In genomic region chr15:73889725-73890124, GRCh38 we compare ENCODE assay signal across 21 cellular contexts. TPM values are rescaled to one million over a fixed set of nuclear protein-coding genes. Genes with fewer than 3 reads are reported as not detected.
DNase-seq lines count a peak whose midpoint lies in the region; ATAC-seq and TF ChIP-seq lines count a peak whose summit lies in the region.
"Had no signal": no experiment of that assay in that cellular context is flagged by ENCODE, and none has a peak within 500 bp of the region (broad histone marks: within the 10 kb centered on the region; RNA-seq: fewer than 3 reads in every experiment).

No MANE protein-coding gene starts in this region.

- no peak overlapping the region for H3K9ac ChIP-seq in neural progenitor cell
- no peak overlapping the region for H3K9ac ChIP-seq in mesenchymal stem cell (ENCODE audit: low read length)

- H3K4me2 ChIP-seq in neural progenitor cell (no peak overlapping the region), mesenchymal stem cell (ENCODE audit: low read length, poor library complexity, severe bottlenecking) (no peak overlapping the region)

- H3K27me3 Mint-ChIP-seq in neural progenitor cell (ENCODE audit: insufficient read depth, low read depth) = peaks cover 2% of the 10 kb centered on the region
- H3K27me3 Mint-ChIP-seq in T-helper 2 cell treated with Interferon-gamma antibody and Interleukin-4, amounts not matched to agents 5 μg/mL and 100 μg/mL, for 36 hours (ENCODE audit: low read depth) = peaks cover 11% of the 10 kb centered on the region

- H3K79me1 ChIP-seq in mesenchymal stem cell (replicated peaks; ENCODE audit: low read length, poor library complexity, severe bottlenecking) = no peaks in the 10 kb centered on the region

- H4K91ac ChIP-seq in mesenchymal stem cell (ENCODE audit: low read length) = no peak overlapping the region

- H3K23ac ChIP-seq in mesenchymal stem cell (ENCODE audit: low read length in 2 of 2) = no peak overlapping the region

- H3K27ac ChIP-seq in heart left ventricle (no peak overlapping the region), RWPE2 (ENCODE audit: poor library complexity, severe bottlenecking) (no peak overlapping the region), neural progenitor cell (no peak overlapping the region), mesenchymal stem cell (ENCODE audit: low read length, poor library complexity, severe bottlenecking) (no peak overlapping the region)

- peak overlapping the region; percentile 33 for H3K27ac Mint-ChIP-seq in neural progenitor cell
- H3K27ac Mint-ChIP-seq in T-helper 2 cell treated with Interferon-gamma antibody and Interleukin-4, amounts not matched to agents 5 μg/mL and 100 μg/mL, for 36 hours = no peak overlapping the region

- no peaks in the 10 kb centered on the region for H3K36me3 Mint-ChIP-seq in neural progenitor cell
- H3K36me3 Mint-ChIP-seq in T-helper 2 cell treated with Interferon-gamma antibody and Interleukin-4, amounts not matched to agents 5 μg/mL and 100 μg/mL, for 36 hours (ENCODE audit: low read depth) = no peaks in the 10 kb centered on the region

- TF ChIP-seq POLR2A in heart left ventricle (IDR thresholded peaks at IDR 0.05) = no peak

- H3K27me3 ChIP-seq in heart left ventricle = no peaks in the 10 kb centered on the region
- H3K27me3 ChIP-seq in RWPE2 (ENCODE audit: insufficient read depth, poor library complexity, severe bottlenecking) = peaks cover 9% of the 10 kb centered on the region
- H3K27me3 ChIP-seq in neural progenitor cell = no peaks in the 10 kb centered on the region
- H3K27me3 ChIP-seq in mesenchymal stem cell (ENCODE audit: control insufficient read depth in 1 of 2, insufficient read depth in 1 of 2, low read length in 2 of 2) = peaks cover 56 to 58% of the 10 kb centered on the region in 2 experiments

- H3K4me3 ChIP-seq in heart left ventricle (no peak overlapping the region), RWPE2 (ENCODE audit: severe bottlenecking) (no peak overlapping the region), neural progenitor cell (no peak overlapping the region), mesenchymal stem cell (ENCODE audit: insufficient read depth in 1 of 2, low read depth in 1 of 2, low read length in 2 of 2) (no peak overlapping the region)
- H3K4me3 ChIP-seq: HAP-1 had no signal

- peaks cover 7% of the 10 kb centered on the region for H3K9me3 Mint-ChIP-seq in neural progenitor cell
- no peaks in the 10 kb centered on the region for H3K9me3 Mint-ChIP-seq in T-helper 2 cell treated with Interferon-gamma antibody and Interleukin-4, amounts not matched to agents 5 μg/mL and 100 μg/mL, for 36 hours
- H3K9me3 Mint-ChIP-seq: CD4-positive, alpha-beta memory T cell had no signal

- H2AFZ ChIP-seq in neural progenitor cell (replicated peaks) = no peak overlapping the region
- no peak overlapping the region for H2AFZ ChIP-seq in mesenchymal stem cell (ENCODE audit: low read depth, low read length)

- H3K4me1 ChIP-seq in heart left ventricle (peaks cover 0 to 3% (median 0%) of the 10 kb centered on the region in 12 donors), RWPE2 (ENCODE audit: insufficient read depth, poor library complexity, severe bottlenecking) (no peaks in the 10 kb centered on the region), neural progenitor cell (no peaks in the 10 kb centered on the region), mesenchymal stem cell (ENCODE audit: control insufficient read depth, insufficient read depth, low read depth, low read length) (no peaks in the 10 kb centered on the region)
- H3K4me1 ChIP-seq: HAP-1 had no signal

- peaks cover 0 to 5% (median 0%) of the 10 kb centered on the region in 12 donors for H3K9me3 ChIP-seq in heart left ventricle
- H3K9me3 ChIP-seq in RWPE2 (ENCODE audit: severe bottlenecking) = no peaks in the 10 kb centered on the region
- H3K9me3 ChIP-seq in neural progenitor cell (ENCODE audit: low read depth) = no peaks in the 10 kb centered on the region
- H3K9me3 ChIP-seq in mesenchymal stem cell (ENCODE audit: control insufficient read depth, low read length) = no peaks in the 10 kb centered on the region

- 40 to 89% (median 66%) methylated on average over 1 of the region's 1 CpG for whole genome bisulfite sequencing in heart left ventricle, 4 donors
- WGBS in mesenchymal stem cell = 50% methylated on average over 1 of the region's 1 CpG

- no peak overlapping the region for H4K8ac ChIP-seq in mesenchymal stem cell (ENCODE audit: low read length)

- H2BK15ac ChIP-seq in mesenchymal stem cell (ENCODE audit: low read depth, poor library complexity, severe bottlenecking) = no peak overlapping the region

- H3K4me3 Mint-ChIP-seq in neural progenitor cell = peak overlapping the region; percentile 19
- H3K4me3 Mint-ChIP-seq in T-helper 2 cell treated with Interferon-gamma antibody and Interleukin-4, amounts not matched to agents 5 μg/mL and 100 μg/mL, for 36 hours = no peak overlapping the region
- H3K4me3 Mint-ChIP-seq: CD4-positive, alpha-beta memory T cell had no signal

- H3K4me1 Mint-ChIP-seq in neural progenitor cell = peaks cover 8% of the 10 kb centered on the region
- no peaks in the 10 kb centered on the region for H3K4me1 Mint-ChIP-seq in T-helper 2 cell treated with Interferon-gamma antibody and Interleukin-4, amounts not matched to agents 5 μg/mL and 100 μg/mL, for 36 hours (ENCODE audit: low read depth)
- H3K4me1 Mint-ChIP-seq: CD4-positive, alpha-beta memory T cell had no signal

- H2BK12ac ChIP-seq in mesenchymal stem cell (ENCODE audit: low read length in 2 of 2) = no peak overlapping the region

- H3K36me3 ChIP-seq in heart left ventricle (no peaks in the 10 kb centered on the region), RWPE2 (ENCODE audit: low read depth) (no peaks in the 10 kb centered on the region), neural progenitor cell (no peaks in the 10 kb centered on the region), mesenchymal stem cell (ENCODE audit: control insufficient read depth in 1 of 2, insufficient read depth in 2 of 2, low read depth in 1 of 2, low read length in 2 of 2) (no peaks in the 10 kb centered on the region)
- H3K36me3 ChIP-seq: HAP-1 had no signal

- no peak overlapping the region for H3K14ac ChIP-seq in mesenchymal stem cell (ENCODE audit: low read length in 2 of 2)

- intact Hi-C loops in cardiac septum (cut with DNase I) = no loop called here
- intact Hi-C loops in heart left ventricle (cut with DNase I) = loop anchor here in 2 of 10 donors (10.0 kb wide), 2 partner anchors 65 to 75 kb away; no protein-coding TSS in a partner anchor

- TF ChIP-seq CTCF in heart left ventricle (IDR thresholded peaks at IDR 0.05) = no peak
- TF ChIP-seq CTCF in RWPE2 (IDR thresholded peaks at IDR 0.05; ENCODE audit: poor library complexity, severe bottlenecking) = no peak
- TF ChIP-seq CTCF in neural progenitor cell (IDR thresholded peaks at IDR 0.05) = no peak

- H2BK5ac ChIP-seq in mesenchymal stem cell (ENCODE audit: low read depth, low read length, poor library complexity, severe bottlenecking) = no peak overlapping the region

- no peak overlapping the region for H3K18ac ChIP-seq in mesenchymal stem cell (ENCODE audit: low read depth in 1 of 2, low read length in 2 of 2)

- H2BK120ac ChIP-seq in mesenchymal stem cell (ENCODE audit: low read depth, low read length) = no peak overlapping the region

- H3F3A ChIP-seq in neural progenitor cell (ENCODE audit: low read depth) = no peaks in the 10 kb centered on the region

- peak; percentile 14 for DNase-seq in cardiac septum (ENCODE audit: low spot score)
- DNase-seq in heart left ventricle = no peak
- no peak for DNase-seq in RWPE2 (ENCODE audit: low spot score)
- no peak for DNase-seq in neural progenitor cell (ENCODE audit: low spot score)
- no peak for DNase-seq in left lobe of liver (ENCODE audit: low spot score)
- no peak for DNase-seq in mesenchymal stem cell
- DNase-seq in T-helper 2 cell treated with Interferon-gamma antibody and Interleukin-4, amounts not matched to agents 5 μg/mL and 100 μg/mL, for 36 hours (ENCODE audit: low spot score) = no peak
- DNase-seq: C1 segment of cervical spinal cord; Calu3; CD4-positive, alpha-beta memory T cell; COR-L47; DMS53; DMS79 treated with DMSO at 0.1 percent for 48 hours; GF-D8; GOT3 had no signal

- no peak overlapping the region for H2AK5ac ChIP-seq in mesenchymal stem cell (ENCODE audit: low read length, severe bottlenecking)

- no peak overlapping the region for H3K4ac ChIP-seq in mesenchymal stem cell (ENCODE audit: low read depth in 1 of 2, low read length in 2 of 2)

- no peak for ATAC-seq in heart left ventricle
- peak; percentile 15; the same call in 1 of the 3 replicates for ATAC-seq in RWPE2 (ENCODE audit: low read depth)
- no peak for ATAC-seq in left lobe of liver

- no peaks in the 10 kb centered on the region for H3K79me2 ChIP-seq in neural progenitor cell (ENCODE audit: low read depth)

- no peaks in the 10 kb centered on the region for H4K20me1 ChIP-seq in neural progenitor cell (ENCODE audit: low read depth)

RNA-seq across cellular contexts. Expression of gene TBC1D21, which starts 16.4 kb away (rescaled TPM):
- total RNA-seq in cardiac septum = not detected
- not detected for total RNA-seq in heart left ventricle
- not detected for polyA plus RNA-seq in heart left ventricle
- not detected in 2 replicates for total RNA-seq in neural progenitor cell (ENCODE audit: low replicate concordance)
- total RNA-seq in left lobe of liver = not detected
- not detected for polyA plus RNA-seq in mesenchymal stem cell (2013, experiment 1 of 2)
- not detected for polyA plus RNA-seq in mesenchymal stem cell (2013, experiment 2 of 2)
- total RNA-seq: A172; A673; Calu3; CD4-positive, alpha-beta memory T cell; Daoy; G401 had no signal
- polyA plus RNA-seq: BJ; CD4-positive, alpha-beta memory T cell had no signal

RNA-seq across cellular contexts. Expression of gene LOXL1, which starts 36.5 kb away (rescaled TPM):
- total RNA-seq in cardiac septum (29.1 TPM), heart left ventricle (10 to 100 TPM; 20.7 to 79.5 (median 30.4) TPM), neural progenitor cell (ENCODE audit: low replicate concordance) (5.3 and 28.1 TPM in 2 replicates), left lobe of liver (0.75 TPM)
- 10 to 100 TPM; 28.8 to 36.1 TPM for polyA plus RNA-seq in heart left ventricle
- polyA plus RNA-seq in mesenchymal stem cell (2013, experiment 1 of 2) = 187 TPM
- 181 TPM for polyA plus RNA-seq in mesenchymal stem cell (2013, experiment 2 of 2)
